13 cellular contexts compared by ENCODE assay signal in genomic region chr17:57921342-57921741, GRCh38. TPM values are rescaled to one million over a fixed set of nuclear protein-coding genes. Genes with fewer than 3 reads are reported as not detected.
A peak's percentile ranks its signal among the peaks of the same experiment; 100 is the strongest.
DNase-seq lines count a peak whose midpoint lies in the region; ATAC-seq, FAIRE-seq and TF ChIP-seq lines count a peak whose summit lies in the region.
"Had no signal": no experiment of that assay in that cellular context is flagged by ENCODE, and none has a peak within 500 bp of the region (broad histone marks: within the 10 kb centered on the region; RNA-seq: fewer than 3 reads in every experiment).

No MANE protein-coding gene starts in this region.

- H3K27ac ChIP-seq in kidney (ENCODE audit: low read depth in 2 of 2, low read length in 2 of 2) (peak overlapping the region; percentile 9 to 76), sigmoid colon (peak overlapping the region; percentile 97 to 100 (median 99))
- H3K27ac ChIP-seq: SK-N-MC had no signal

- peak; percentile 44 for DNase-seq in EH (ENCODE audit: low read depth)
- peak; percentile 58 for DNase-seq in choroid plexus epithelial cell (ENCODE audit: low read depth)
- peak; percentile 79 for DNase-seq in kidney
- peak; percentile 86 for DNase-seq in sigmoid colon
- DNase-seq in LoVo (ENCODE audit: low spot score) = no peak
- no peak for DNase-seq in NCI-H146 (lab: John Stamatoyannopoulos, UW)
- DNase-seq: activated CD4-positive, alpha-beta T cell treated with anti-CD3 and anti-CD28 coated beads for 4 hours; activated naive CD4-positive, alpha-beta T cell treated with anti-CD3 and anti-CD28 coated beads, Interleukin-2, amount 10 ng/mL, durations not matched to agents 7 days and 5 days; KBM-7; naive thymus-derived CD8-positive, alpha-beta T cell had no signal

- H3K27me3 ChIP-seq in sigmoid colon = no peaks in the 10 kb centered on the region

- H3K9me3 ChIP-seq in kidney (ENCODE audit: control insufficient read depth in 1 of 2, low read length in 2 of 2) (no peaks in the 10 kb centered on the region), sigmoid colon (no peaks in the 10 kb centered on the region)

- no peak for FAIRE-seq in kidney (lab: Jason Lieb, UNC)

- WGBS in sigmoid colon, 2 donors = 21 to 44% methylated on average over 7 of the region's 7 CpGs

- intact Hi-C loops in kidney (cut with DNase I) (no loop called here), sigmoid colon (cut with DNase I) (no loop called here)

- H3K36me3 ChIP-seq in kidney (ENCODE audit: control insufficient read depth in 1 of 2, insufficient read depth in 2 of 2, low read length in 2 of 2) (no peaks in the 10 kb centered on the region), sigmoid colon (no peaks in the 10 kb centered on the region)

- TF ChIP-seq CTCF in choroid plexus epithelial cell (conservative IDR thresholded peaks at IDR 0.05; ENCODE audit: low read depth, low read length) (no peak), kidney (IDR thresholded peaks at IDR 0.05; ENCODE audit: borderline replicate concordance, extremely low read depth, insufficient read depth) (no peak), sigmoid colon (IDR thresholded peaks at IDR 0.05) (no peak)

- H3K4me3 ChIP-seq in choroid plexus epithelial cell (ENCODE audit: low read depth, low read length) = no peak overlapping the region
- no peak overlapping the region for H3K4me3 ChIP-seq in kidney (ENCODE audit: low read length in 2 of 2)
- H3K4me3 ChIP-seq in sigmoid colon = peak overlapping the region in 1 of 4 donors; percentile 5
- H3K4me3 ChIP-seq: SK-N-MC had no signal

- ATAC-seq in HG03175 (IDR thresholded peaks at IDR 0.05; ENCODE audit: unreplicated experiment) = no peak
- ATAC-seq in HG02798 (IDR thresholded peaks at IDR 0.05; ENCODE audit: poor library complexity, unreplicated experiment) = no peak
- ATAC-seq: naive thymus-derived CD8-positive, alpha-beta T cell had no signal

- no peak for TF ChIP-seq POLR2A in sigmoid colon (IDR thresholded peaks at IDR 0.05)

- H3K9ac ChIP-seq in kidney (ENCODE audit: low read length in 2 of 2) = peak overlapping the region in 1 of 2 donors; percentile 51

- H3K4me1 ChIP-seq in kidney (ENCODE audit: control insufficient read depth in 1 of 2, insufficient read depth in 1 of 2, low read depth in 1 of 2, low read length in 2 of 2) = peaks cover 36 to 44% of the 10 kb centered on the region in 2 donors
- peaks cover 0 to 99% (median 92%) of the 10 kb centered on the region in 4 donors for H3K4me1 ChIP-seq in sigmoid colon

- TF ChIP-seq EP300 in sigmoid colon (IDR thresholded peaks at IDR 0.05) = no peak

RNA-seq across cellular contexts. Expression of gene CUEDC1, which starts 33.9 kb away (rescaled TPM):
- total RNA-seq in kidney (52.3 TPM), sigmoid colon (10 to 100 TPM; 29.5 to 64.0 (median 33.7) TPM)
- polyA plus RNA-seq in kidney (ENCODE audit: insufficient read depth, low read depth, low replicate concordance) (33.0 TPM), sigmoid colon (10 to 100 TPM in 2 of 3 donors, 1 to 10 TPM in 1; 3.0 to 20.0 (median 11.4) TPM)
- polyA plus RNA-seq: naive thymus-derived CD8-positive, alpha-beta T cell had no signal

Comparison
In these comparisons a context has a peak if more than half of its experiments do, and no peak if none do; other contexts are left out.
1. DNase-seq: peak in EH (single experiment), choroid plexus epithelial cell (single experiment), kidney (single experiment) and sigmoid colon (single experiment); none in LoVo (single experiment) and NCI-H146 (single experiment).